In genomic region chr3:120449701-120450216, GRCh38 we compare ENCODE assay signal across 9 cellular contexts. TPM values are rescaled to one million over a fixed set of nuclear protein-coding genes. Genes with fewer than 3 reads are reported as not detected.
A peak's percentile ranks its signal among the peaks of the same experiment; 100 is the strongest.
DNase-seq lines count a peak whose midpoint lies in the region; ATAC-seq, FAIRE-seq and TF ChIP-seq lines count a peak whose summit lies in the region.
"Had no signal": no experiment of that assay in that cellular context is flagged by ENCODE, and none has a peak within 500 bp of the region (broad histone marks: within the 10 kb centered on the region; RNA-seq: fewer than 3 reads in every experiment).

No MANE protein-coding gene starts in this region.

- peaks cover 3% of the 10 kb centered on the region for H3K9me3 Mint-ChIP-seq in activated naive CD4-positive, alpha-beta T cell treated with anti-CD3 and anti-CD28 coated beads for 36 hours
- peaks cover 4% of the 10 kb centered on the region for H3K9me3 Mint-ChIP-seq in chondrocyte (ENCODE audit: low read depth)

- no peak overlapping the region for H3K27ac Mint-ChIP-seq in activated naive CD4-positive, alpha-beta T cell treated with anti-CD3 and anti-CD28 coated beads for 36 hours
- peak overlapping the region; percentile 91 for H3K27ac Mint-ChIP-seq in chondrocyte (ENCODE audit: unreplicated experiment)

- H3K36me3 ChIP-seq in lower lobe of right lung = peaks cover 5% of the 10 kb centered on the region
- H3K36me3 ChIP-seq in vagina = no peaks in the 10 kb centered on the region

- TF ChIP-seq POLR2A in vagina (IDR thresholded peaks at IDR 0.05) (peak in 1 of 2 donors; percentile 17), H54 (IDR thresholded peaks at IDR 0.05; ENCODE audit: low read depth, low read length) (no peak)

- H3K36me3 Mint-ChIP-seq in activated naive CD4-positive, alpha-beta T cell treated with anti-CD3 and anti-CD28 coated beads for 36 hours (ENCODE audit: low read depth) = peaks cover 2% of the 10 kb centered on the region
- peaks cover 20% of the 10 kb centered on the region for H3K36me3 Mint-ChIP-seq in chondrocyte (ENCODE audit: low read depth)

- H3K27me3 ChIP-seq in lower lobe of right lung (ENCODE audit: low read depth) (peaks cover 5% of the 10 kb centered on the region), vagina (no peaks in the 10 kb centered on the region)

- H3K4me1 ChIP-seq in lower lobe of right lung (peaks cover 25% of the 10 kb centered on the region), vagina (peaks cover 54% of the 10 kb centered on the region)

- DNase-seq in activated naive CD4-positive, alpha-beta T cell treated with anti-CD3 and anti-CD28 coated beads for 36 hours = no peak
- no peak for DNase-seq in activated naive CD4-positive, alpha-beta T cell (lab: John Stamatoyannopoulos, UW)
- DNase-seq in chondrocyte (ENCODE audit: low spot score) (no peak), lower lobe of right lung (no peak), vagina (ENCODE audit: extremely low spot score in 2 of 2) (peak in 1 of 2 donors; percentile 18), KG1 (lab: John Stamatoyannopoulos, UW) (no peak), GDM1 (lab: John Stamatoyannopoulos, UW) (no peak), H54 (ENCODE audit: insufficient read length, low spot score) (no peak)
- DNase-seq: activated CD4-positive, alpha-beta T cell treated with anti-CD3 and anti-CD28 coated beads, Interleukin-2, amount 50 U/mL, for 4 hours had no signal

- H3K27ac ChIP-seq in lower lobe of right lung (peak overlapping the region; percentile 88), vagina (peak overlapping the region; percentile 86)

- peaks cover 44% of the 10 kb centered on the region for H3K27me3 Mint-ChIP-seq in activated naive CD4-positive, alpha-beta T cell treated with anti-CD3 and anti-CD28 coated beads for 36 hours (ENCODE audit: low read depth)
- H3K27me3 Mint-ChIP-seq in chondrocyte (ENCODE audit: low read depth) = no peaks in the 10 kb centered on the region

- ATAC-seq in lower lobe of right lung = peak in 1 of 2 donors; percentile 30

- peaks cover 4% of the 10 kb centered on the region for H3K4me1 Mint-ChIP-seq in activated naive CD4-positive, alpha-beta T cell treated with anti-CD3 and anti-CD28 coated beads for 36 hours (ENCODE audit: low read depth)
- H3K4me1 Mint-ChIP-seq in chondrocyte (ENCODE audit: low read depth) = peaks cover 50% of the 10 kb centered on the region

- intact Hi-C loops in activated naive CD4-positive, alpha-beta T cell treated with anti-CD3 and anti-CD28 coated beads for 36 hours (cut with micrococcal nuclease) = no loop called here
- intact Hi-C loops in lower lobe of right lung (cut with DNase I) = no loop called here
- intact Hi-C loops in vagina (cut with DNase I) = loop anchor here (5.0 kb wide), 1 partner anchor 43 kb away; no protein-coding TSS in a partner anchor

- H3K9me3 ChIP-seq in lower lobe of right lung (no peaks in the 10 kb centered on the region), vagina (no peaks in the 10 kb centered on the region)

- H3K4me3 ChIP-seq in lower lobe of right lung = peak overlapping the region; percentile 79
- H3K4me3 ChIP-seq in vagina = peak overlapping the region; percentile 63 to 65

- peak overlapping the region; percentile 75 for H3K4me3 Mint-ChIP-seq in activated naive CD4-positive, alpha-beta T cell treated with anti-CD3 and anti-CD28 coated beads for 36 hours
- peak overlapping the region; percentile 95 for H3K4me3 Mint-ChIP-seq in chondrocyte (ENCODE audit: unreplicated experiment)

- no peak for FAIRE-seq in H54 (lab: Jason Lieb, UNC)

- no peak for TF ChIP-seq CTCF in chondrocyte (IDR thresholded peaks at IDR 0.05)
- no peak for TF ChIP-seq CTCF in lower lobe of right lung (IDR thresholded peaks at IDR 0.05)
- no peak for TF ChIP-seq CTCF in vagina (IDR thresholded peaks at IDR 0.05)

- CTCF ChIA-PET in activated naive CD4-positive, alpha-beta T cell treated with anti-CD3 and anti-CD28 coated beads for 36 hours (lab: Charles Lee) = interaction anchor here (1.5 to 3.0 kb wide), 2 partner anchors 32 to 109 kb away, joined by 3 to 12 read pairs; no protein-coding TSS in a partner anchor

RNA-seq across cellular contexts. Expression of gene FSTL1, which starts 1.0 kb away (rescaled TPM):
- total RNA-seq in activated naive CD4-positive, alpha-beta T cell treated with anti-CD3 and anti-CD28 coated beads for 36 hours = under 1 TPM in 1 of 2 experiments, not detected in 1; 0.40 TPM
- total RNA-seq in chondrocyte (2,561 to 3,511 TPM (median 3,398 TPM) in 3 replicates), lower lobe of right lung (233 TPM), vagina (387 TPM)

Comparison
In these comparisons a context has a peak if more than half of its experiments do, and no peak if none do; other contexts are left out.
1. RNA of gene FSTL1, which starts 1.0 kb away (total RNA-seq): 2,561 to 3,511 TPM in chondrocyte, 387 TPM in vagina (single experiment) and 233 TPM in lower lobe of right lung (single experiment); 0.40 TPM in activated naive CD4-positive, alpha-beta T cell treated with anti-CD3 and anti-CD28 coated beads for 36 hours; every median in the first group is over 100 times any median in the second.